Comparison of ENCODE assay signal across 21 cellular contexts in the genomic region with DNA sequence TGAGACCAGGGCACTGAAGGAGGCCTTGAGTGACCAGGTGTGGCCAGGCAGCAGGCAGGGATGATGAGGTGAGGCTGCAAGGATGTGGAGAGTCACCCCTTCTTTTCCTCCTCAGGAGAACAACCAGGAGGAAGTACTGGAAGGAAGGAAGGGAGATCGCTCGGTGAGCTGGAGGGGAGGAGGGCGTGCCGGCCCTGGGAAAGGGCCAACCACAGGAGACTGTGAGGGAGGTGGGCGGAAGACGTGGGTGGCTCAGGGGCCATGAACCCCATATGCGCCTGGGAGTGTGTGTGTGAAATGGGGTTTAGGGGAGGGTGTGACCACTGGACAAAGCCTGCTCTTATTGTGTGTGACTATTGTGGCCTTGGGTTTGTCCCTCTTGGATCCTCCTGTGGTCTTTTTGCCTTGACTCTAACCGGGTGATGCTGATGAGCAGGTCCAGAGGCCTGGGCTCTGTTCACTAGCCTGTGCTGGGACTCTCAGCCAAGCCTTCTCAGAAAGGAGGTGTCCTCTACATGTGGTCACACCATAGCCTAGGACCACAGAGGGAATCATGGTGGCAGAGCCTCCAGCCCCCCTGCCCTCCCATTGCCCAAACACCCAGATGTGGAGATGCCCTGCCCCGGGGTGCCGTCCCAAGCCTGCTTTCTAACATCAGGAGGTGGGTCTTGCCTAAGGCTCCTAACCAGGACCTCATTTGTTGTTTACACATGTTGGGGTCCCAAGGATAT.
"Had no signal": no experiment of that assay in that cellular context is flagged by ENCODE, and none has a peak within 500 bp of the region (broad histone marks: within the 10 kb centered on the region; RNA-seq: fewer than 3 reads in every experiment).

No MANE protein-coding gene starts in this region.

- H3K36me3 Mint-ChIP-seq: activated naive CD8-positive, alpha-beta T cell; immature natural killer cell had no signal

- H3K4me1 ChIP-seq: gastrocnemius medialis, lower lobe of right lung had no signal

- H3K9me3 ChIP-seq: gastrocnemius medialis, heart left ventricle, lower lobe of right lung, testis had no signal

- H3K4me1 Mint-ChIP-seq: endodermal cell, immature natural killer cell had no signal

- H3K9me3 Mint-ChIP-seq: activated T-cell treated with anti-CD3 and anti-CD28 coated beads, Interleukin-2, amount 50 U/mL, for 4 hours; immature natural killer cell had no signal

- H3K36me3 ChIP-seq: brain microvascular endothelial cell, gastrocnemius medialis, heart left ventricle, lower lobe of right lung had no signal

- H3K4me3 ChIP-seq: gastrocnemius medialis, heart left ventricle, lower lobe of right lung, SK-N-MC, testis had no signal

- H3K27me3 Mint-ChIP-seq: activated naive CD8-positive, alpha-beta T cell had no signal

- ATAC-seq: activated T-cell treated with anti-CD3 and anti-CD28 coated beads, Interleukin-2, amount 50 U/mL, for 4 hours; heart left ventricle; left cardiac atrium; lower lobe of right lung had no signal

- H3K27me3 ChIP-seq: gastrocnemius medialis, heart left ventricle, testis had no signal

- H3K4me3 Mint-ChIP-seq: activated naive CD8-positive, alpha-beta T cell; activated T-cell treated with anti-CD3 and anti-CD28 coated beads, Interleukin-2, amount 50 U/mL, for 4 hours; endodermal cell; immature natural killer cell had no signal

- H3K27ac Mint-ChIP-seq: activated naive CD8-positive, alpha-beta T cell; endodermal cell; immature natural killer cell had no signal

- H3K27ac ChIP-seq: brain microvascular endothelial cell, gastrocnemius medialis, heart left ventricle, lower lobe of right lung, SK-N-MC, testis had no signal

- DNase-seq: activated CD4-positive, alpha-beta T cell treated with anti-CD3 and anti-CD28 coated beads, Interleukin-2, amount 50 U/mL, for 4 hours; activated CD4-positive, CD25-positive, alpha-beta regulatory T cell treated with anti-CD3 and anti-CD28 coated beads, Interleukin-2, amount 50 U/mL, for 72 hours; activated gamma-delta T cell; activated T-cell treated with anti-CD3 and anti-CD28 coated beads, Interleukin-2, amount 50 U/mL, for 4 hours; amygdala; brain microvascular endothelial cell; cerebellar nuclear complex; endodermal cell; gastrocnemius medialis; heart left ventricle; immature natural killer cell; left cardiac atrium; lower lobe of right lung; midbrain; retina; stimulated activated CD4-positive, alpha-beta T cell treated with anti-CD3 and anti-CD28 coated beads, Interleukin-15, amount 100 ng/mL, for 24 hours; stimulated activated CD4-positive, alpha-beta T cell treated with anti-CD3 and anti-CD28 coated beads, Interleukin-4, amount 100 ng/mL, for 24 hours; stimulated activated naive CD4-positive, alpha-beta T cell; testis had no signal
